In the genomic region with DNA sequence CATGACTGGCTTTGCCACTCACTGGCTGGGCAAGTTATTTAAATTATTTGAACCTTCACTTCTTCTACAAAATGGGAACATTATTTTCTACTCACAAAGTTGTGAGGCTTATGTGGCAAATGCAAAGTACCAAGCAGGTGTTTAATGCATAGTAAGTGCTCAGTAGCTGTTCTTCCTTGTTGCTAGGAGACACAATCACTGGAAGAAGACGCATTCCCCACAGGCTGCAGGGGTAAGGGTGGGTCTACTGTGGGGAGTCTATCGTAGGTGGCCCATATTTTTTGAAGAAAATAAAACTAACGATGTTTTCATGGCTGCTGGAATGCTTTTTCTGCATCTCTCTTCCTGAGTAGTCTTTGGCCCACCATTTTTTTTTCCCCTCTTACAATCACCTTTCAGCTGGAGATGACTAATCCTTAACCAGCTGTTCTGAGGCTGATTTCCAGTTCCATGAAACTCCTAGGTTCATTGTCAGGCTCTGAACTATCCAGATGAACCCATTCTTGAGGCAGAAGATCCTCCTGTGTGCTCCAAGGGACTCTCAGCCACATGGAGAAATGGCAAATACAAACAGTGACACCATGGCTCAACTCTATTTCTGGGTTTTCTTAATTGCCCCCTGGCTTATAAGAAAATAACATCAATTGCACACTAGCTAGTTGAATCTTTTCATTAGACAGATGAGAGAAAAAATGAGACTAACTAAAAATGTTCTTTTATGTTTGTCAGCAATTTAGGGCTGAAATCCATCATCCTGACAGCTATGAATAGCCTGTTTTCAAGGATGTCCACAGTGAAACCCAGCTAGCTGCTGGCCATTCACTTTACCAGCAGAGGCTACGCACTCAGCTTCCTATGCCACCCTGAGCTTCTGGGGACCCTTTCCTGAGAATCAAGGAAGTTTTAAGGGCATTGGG, we compare ENCODE assay signal across 19 cellular contexts.
A peak's percentile ranks its signal among the peaks of the same experiment; 100 is the strongest.
DNase-seq lines count a peak whose midpoint lies in the region; ATAC-seq and TF ChIP-seq lines count a peak whose summit lies in the region.
"Had no signal": no experiment of that assay in that cellular context is flagged by ENCODE, and none has a peak within 500 bp of the region (broad histone marks: within the 10 kb centered on the region; RNA-seq: fewer than 3 reads in every experiment).

No MANE protein-coding gene starts in this region.

- H3K9me2 ChIP-seq in MM.1S (replicated peaks; ENCODE audit: insufficient read depth, low read length), result no peaks in the 10 kb centered on the region

- H3K4me1 ChIP-seq in MM.1S (ENCODE audit: low read length), result peaks cover 17% of the 10 kb centered on the region; the same call in 1 of the 2 replicates

- no peak overlapping the region for H3K9ac ChIP-seq in MM.1S (ENCODE audit: low read length)

- no peaks in the 10 kb centered on the region for H4K20me1 ChIP-seq in MM.1S (ENCODE audit: insufficient read depth, low read length)

- H3K36me3 ChIP-seq in MM.1S (replicated peaks; ENCODE audit: insufficient read depth, low read length), result no peaks in the 10 kb centered on the region

- peak overlapping the region; percentile 1; the same call in 1 of the 2 replicates for H3K4me2 ChIP-seq in MM.1S (ENCODE audit: low read depth, low read length)

- intact Hi-C loops in dorsolateral prefrontal cortex (cut with DNase I), result loop anchor here in 1 of 2 donors (5.0 kb wide), 2 partner anchors 110 to 170 kb away; partner anchors contain the start of gene ETV5

- DNase-seq in NCI-H1105 treated with DMSO at 0.1 percent for 48 hours (lab: John Stamatoyannopoulos, UW) (peak; percentile 14), NCI-H1105 (lab: John Stamatoyannopoulos, UW) (no peak), MM.1S (no peak), dorsolateral prefrontal cortex (no peak), inferior parietal cortex (ENCODE audit: extremely low spot score) (no peak), HK-2 (ENCODE audit: unreplicated experiment) (no peak)
- DNase-seq in central memory CD4-positive, alpha-beta T cell, result no peak
- DNase-seq: 8988T; CD8-positive, alpha-beta T cell; dermis blood vessel endothelial cell; EL; Karpas-422; NCI-H187 treated with DMSO at 0.1 percent for 48 hours; NCI-H774; trophoblast cell had no signal

- H3K27ac ChIP-seq in MM.1S (ENCODE audit: low read length) (no peak overlapping the region), dorsolateral prefrontal cortex (peak overlapping the region in 35 of 59 donors; percentile 1 to 70 (median 38))
- H3K27ac ChIP-seq: RWPE1, skin epidermis had no signal

- H3K27me3 ChIP-seq in MM.1S (replicated peaks; ENCODE audit: insufficient read depth, low read length) (no peaks in the 10 kb centered on the region), dorsolateral prefrontal cortex (no peaks in the 10 kb centered on the region)

- no peaks in the 10 kb centered on the region for H3K9me3 ChIP-seq in MM.1S (replicated peaks; ENCODE audit: insufficient read depth, low read length)

- no peak overlapping the region for H2AFZ ChIP-seq in MM.1S (ENCODE audit: low read length)

- ATAC-seq in GM19351 (IDR thresholded peaks at IDR 0.05; ENCODE audit: unreplicated experiment), result peak; percentile 6
- ATAC-seq: CD8-positive, alpha-beta T cell; esophagus mucosa had no signal

- TF ChIP-seq CTCF in MM.1S (IDR thresholded peaks at IDR 0.05; ENCODE audit: low read length) (no peak), dorsolateral prefrontal cortex (IDR thresholded peaks at IDR 0.05 in 54 of 56, conservative IDR thresholded peaks at IDR 0.05 in 2 of 56; ENCODE audit: low read depth in 1 of 56, partially characterized antibody in 56 of 56) (no peak)

- H3K4me3 ChIP-seq in MM.1S (ENCODE audit: low read length) (no peak overlapping the region), dorsolateral prefrontal cortex (no peak overlapping the region)
- H3K4me3 ChIP-seq: skin epidermis had no signal

- no peaks in the 10 kb centered on the region for H3K79me2 ChIP-seq in MM.1S (ENCODE audit: low read length)

- H3F3A ChIP-seq in MM.1S (ENCODE audit: insufficient read depth, low read length), result no peaks in the 10 kb centered on the region
